In genomic region chr3:46442591-46443530, GRCh38 we compare ENCODE assay signal across 9 cellular contexts. TPM values are rescaled to one million over a fixed set of nuclear protein-coding genes. Genes with fewer than 3 reads are reported as not detected.
DNase-seq lines count a peak whose midpoint lies in the region; ATAC-seq and TF ChIP-seq lines count a peak whose summit lies in the region.
"Had no signal": no experiment of that assay in that cellular context is flagged by ENCODE, and none has a peak within 500 bp of the region (broad histone marks: within the 10 kb centered on the region; RNA-seq: fewer than 3 reads in every experiment).

No MANE protein-coding gene starts in this region.

- no peaks in the 10 kb centered on the region for H3K27me3 ChIP-seq in SJSA1 (replicated peaks)

- intact Hi-C loops in Right ventricle myocardium superior (cut with DNase I) (no loop called here), Right ventricle myocardium inferior (cut with DNase I) (loop anchor here (5.0 kb wide), 1 partner anchor 166 kb away; no protein-coding TSS in a partner anchor)

- no peaks in the 10 kb centered on the region for H3K36me3 Mint-ChIP-seq in type B pancreatic cell

- no peaks in the 10 kb centered on the region for H3K36me3 ChIP-seq in SJSA1

- peak; percentile 52 for TF ChIP-seq CTCF in fibroblast of mammary gland (conservative IDR thresholded peaks at IDR 0.05; ENCODE audit: control insufficient read depth, insufficient read depth, low read depth, low read length)
- TF ChIP-seq CTCF in type B pancreatic cell (conservative IDR thresholded peaks at IDR 0.05) = peak; percentile 76

- H3K4me1 Mint-ChIP-seq in type B pancreatic cell (ENCODE audit: unreplicated experiment) = no peaks in the 10 kb centered on the region

- ATAC-seq in Right ventricle myocardium superior (ENCODE audit: poor library complexity) (peak; percentile 39), Right ventricle myocardium inferior (no peak)

- peaks cover 12% of the 10 kb centered on the region for H3K4me1 ChIP-seq in SJSA1 (replicated peaks)

- DNase-seq in Right ventricle myocardium superior (no peak), Right ventricle myocardium inferior (ENCODE audit: missing footprints) (no peak), SJSA1 (ENCODE audit: low read depth in 1 of 2, low spot score in 2 of 2) (peak; percentile 36 to 56), fibroblast of mammary gland (ENCODE audit: low read depth) (peak; percentile 52), type B pancreatic cell (ENCODE audit: extremely low spot score, unreplicated experiment) (no peak), NCI-H524 (lab: John Stamatoyannopoulos, UW) (no peak), NCI-H446 treated with DMSO at 0.1 percent for 48 hours (lab: John Stamatoyannopoulos, UW) (no peak), NCI-H2081 (lab: John Stamatoyannopoulos, UW) (no peak)

- H3K9me3 Mint-ChIP-seq in type B pancreatic cell = no peaks in the 10 kb centered on the region

- peak overlapping the region; percentile 29; the same call in 1 of the 2 replicates for H3K27ac ChIP-seq in SJSA1

- H3K27ac Mint-ChIP-seq in type B pancreatic cell = no peak overlapping the region

- no peak overlapping the region for H3K4me3 ChIP-seq in SJSA1
- H3K4me3 ChIP-seq in fibroblast of mammary gland (ENCODE audit: control insufficient read depth, low read depth, low read length) = no peak overlapping the region

- H3K27me3 Mint-ChIP-seq in type B pancreatic cell = no peaks in the 10 kb centered on the region

- H3K4me3 Mint-ChIP-seq in type B pancreatic cell = no peak overlapping the region

- 0 out of 2 replicates have a peak, but pooled peaks cover 3% of the 10 kb centered on the region for H3K9me3 ChIP-seq in SJSA1 (replicated peaks)

RNA-seq across cellular contexts. Expression of gene LTF, which starts 21.8 kb away (rescaled TPM):
- total RNA-seq in Right ventricle myocardium superior = 3.7 TPM
- total RNA-seq in Right ventricle myocardium inferior = 4.8 TPM
- total RNA-seq in SJSA1 (2014; rRNA removed; shearing (Covaris generic)) = 0.08 TPM in 1 of 2 replicates, not detected in the other
- not detected in 2 replicates for total RNA-seq in type B pancreatic cell (ENCODE audit: low replicate concordance)

RNA-seq across cellular contexts. Expression of gene CCRL2, which starts 35.8 kb away (rescaled TPM):
- total RNA-seq in Right ventricle myocardium superior (1.1 TPM), Right ventricle myocardium inferior (1.2 TPM), type B pancreatic cell (ENCODE audit: low replicate concordance) (0.17 and 0.34 TPM in 2 replicates)
- total RNA-seq in SJSA1 (2014; rRNA removed; shearing (Covaris generic)) = 0.97 TPM in 1 of 2 replicates, not detected in the other

RNA-seq across cellular contexts. Expression of gene RTP3, which starts 54.9 kb away (rescaled TPM):
- total RNA-seq in Right ventricle myocardium superior (not detected), Right ventricle myocardium inferior (not detected), type B pancreatic cell (ENCODE audit: low replicate concordance) (not detected in 2 replicates)
- not detected in 2 replicates for total RNA-seq in SJSA1 (2014; rRNA removed; shearing (Covaris generic))
- total RNA-seq: temporal lobe had no signal

Comparison
In these comparisons a context has a peak if more than half of its experiments do, and no peak if none do; other contexts are left out.
1. DNase-seq: peak in SJSA1 (2 of 2) and fibroblast of mammary gland (single experiment); none in Right ventricle myocardium superior (single experiment), Right ventricle myocardium inferior (single experiment), type B pancreatic cell (single experiment), NCI-H524 (0 of 2), NCI-H446 treated with DMSO at 0.1 percent for 48 hours (single experiment) and NCI-H2081 (0 of 2).